In the genomic region with DNA sequence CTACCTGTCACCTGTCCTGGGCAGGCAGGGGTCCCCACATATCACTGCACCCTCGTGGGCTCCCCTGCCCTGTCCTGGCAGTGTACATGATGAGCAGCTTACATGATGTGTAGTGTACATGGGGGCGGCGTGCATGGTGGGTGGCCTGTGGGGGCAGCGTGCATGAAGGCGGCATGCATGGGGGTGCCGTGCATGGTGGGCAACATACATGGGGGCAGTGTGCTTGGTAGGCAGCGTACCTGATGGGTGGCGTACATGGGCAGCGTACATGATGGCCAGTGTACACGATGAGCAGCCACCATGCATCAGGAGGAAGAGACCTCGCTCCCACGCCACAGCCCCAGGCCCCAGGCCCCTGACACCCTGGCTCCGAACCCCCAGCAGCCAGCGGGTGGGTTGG, we compare ENCODE assay signal across 14 cellular contexts.
DNase-seq lines count a peak whose midpoint lies in the region; ATAC-seq and TF ChIP-seq lines count a peak whose summit lies in the region.
"Had no signal": no experiment of that assay in that cellular context is flagged by ENCODE, and none has a peak within 500 bp of the region (broad histone marks: within the 10 kb centered on the region; RNA-seq: fewer than 3 reads in every experiment).

No MANE protein-coding gene starts in this region.

- DNase-seq in T-helper 17 cell (no peak), mesothelial cell of epicardium (ENCODE audit: low spot score in 2 of 2, unreplicated experiment in 2 of 2) (no peak), LoVo (ENCODE audit: low spot score) (no peak), NCI-H1436 (lab: John Stamatoyannopoulos, UW) (no peak), NOMO-1 (lab: John Stamatoyannopoulos, UW; ENCODE audit: unreplicated experiment in 2 of 2) (no peak)
- DNase-seq: COR-L47, NCI-H146, NCI-H2227 treated with DMSO at 0.1 percent for 48 hours, NCI-H69, PC-3 had no signal

- no peak for ATAC-seq in T-helper 17 cell
- ATAC-seq in stimulated activated memory B cell treated with anti-CD40 and anti-IgM and Interleukin-4, amounts not matched to agents 10 μg/mL and 1 μg/mL and 100 μg/mL, for 72 hours: peak; percentile 19
- ATAC-seq: PC-3 had no signal

- no peaks in the 10 kb centered on the region for H3K4me1 ChIP-seq in HEK293 (ENCODE audit: control insufficient read depth, insufficient read depth, low read length)

- H3K9me3 ChIP-seq in HEK293 (ENCODE audit: control insufficient read depth, insufficient read depth, low read depth, low read length): no peaks in the 10 kb centered on the region
- no peaks in the 10 kb centered on the region for H3K9me3 ChIP-seq in T-helper 17 cell (ENCODE audit: control insufficient read depth, low read length, poor library complexity, severe bottlenecking)

- H3K27me3 Mint-ChIP-seq in T-helper 17 cell (peaks cover 59% of the 10 kb centered on the region), mesothelial cell of epicardium (ENCODE audit: low read depth) (no peaks in the 10 kb centered on the region)
- peaks cover 64% of the 10 kb centered on the region for H3K27me3 Mint-ChIP-seq in stimulated activated memory B cell treated with anti-CD40 and anti-IgM and Interleukin-4, amounts not matched to agents 10 μg/mL and 1 μg/mL and 100 μg/mL, for 72 hours

- POLR2A ChIA-PET in HEK293 (lab: Yijun Ruan, JAX): no interaction called here

- H3K27ac Mint-ChIP-seq in T-helper 17 cell (peak overlapping the region; percentile 32), mesothelial cell of epicardium (peak overlapping the region; percentile 95)
- no peak overlapping the region for H3K27ac Mint-ChIP-seq in stimulated activated memory B cell treated with anti-CD40 and anti-IgM and Interleukin-4, amounts not matched to agents 10 μg/mL and 1 μg/mL and 100 μg/mL, for 72 hours
- H3K27ac Mint-ChIP-seq: IgD-negative memory B cell had no signal

- H3K4me1 Mint-ChIP-seq in T-helper 17 cell (peaks cover 5% of the 10 kb centered on the region), mesothelial cell of epicardium (peaks cover 33% of the 10 kb centered on the region)
- H3K4me1 Mint-ChIP-seq in stimulated activated memory B cell treated with anti-CD40 and anti-IgM and Interleukin-4, amounts not matched to agents 10 μg/mL and 1 μg/mL and 100 μg/mL, for 72 hours: no peaks in the 10 kb centered on the region

- H3K36me3 ChIP-seq in HEK293 (ENCODE audit: control insufficient read depth in 2 of 2, insufficient read depth in 1 of 2, low read length in 2 of 2): no peaks in the 10 kb centered on the region

- H3K36me3 Mint-ChIP-seq in T-helper 17 cell (ENCODE audit: low read depth): no peaks in the 10 kb centered on the region
- peaks cover 2% of the 10 kb centered on the region for H3K36me3 Mint-ChIP-seq in mesothelial cell of epicardium
- no peaks in the 10 kb centered on the region for H3K36me3 Mint-ChIP-seq in stimulated activated memory B cell treated with anti-CD40 and anti-IgM and Interleukin-4, amounts not matched to agents 10 μg/mL and 1 μg/mL and 100 μg/mL, for 72 hours

- H3K9me3 Mint-ChIP-seq in mesothelial cell of epicardium: peaks cover 3% of the 10 kb centered on the region
- H3K9me3 Mint-ChIP-seq in stimulated activated memory B cell treated with anti-CD40 and anti-IgM and Interleukin-4, amounts not matched to agents 10 μg/mL and 1 μg/mL and 100 μg/mL, for 72 hours: no peaks in the 10 kb centered on the region

- no peak overlapping the region for H3K4me3 ChIP-seq in HEK293 (ENCODE audit: low read depth, low read length)

- H3K4me3 Mint-ChIP-seq in T-helper 17 cell (no peak overlapping the region), mesothelial cell of epicardium (no peak overlapping the region)
- H3K4me3 Mint-ChIP-seq in stimulated activated memory B cell treated with anti-CD40 and anti-IgM and Interleukin-4, amounts not matched to agents 10 μg/mL and 1 μg/mL and 100 μg/mL, for 72 hours: no peak overlapping the region
- H3K4me3 Mint-ChIP-seq: IgD-negative memory B cell had no signal

- no peak overlapping the region for H3K27ac ChIP-seq in HEK293 (ENCODE audit: extremely low read depth, low read depth, low read length)
- H3K27ac ChIP-seq: C4-2B had no signal

- CTCF ChIA-PET in HEK293 (lab: Yijun Ruan, JAX): interaction anchor here (1.9 kb wide), 1 partner anchor 10 kb away, joined by 4 read pairs; no protein-coding TSS in a partner anchor

- TF ChIP-seq CTCF in HEK293 (tag by site-specific recombination; IDR thresholded peaks at IDR 0.05): no peak
- TF ChIP-seq CTCF in mesothelial cell of epicardium (IDR thresholded peaks at IDR 0.05; ENCODE audit: unreplicated experiment): no peak

TF ChIP-seq in HEK293, 187 proteins besides CTCF, POLR2A, EP300 and RAD21:
- TF ChIP-seq ZFHX2 (tag by site-specific recombination; conservative IDR thresholded peaks at IDR 0.05) (peak; percentile 57), EGR2 (tag by site-specific recombination; IDR thresholded peaks at IDR 0.05; ENCODE audit: low read depth) (0 out of 2 replicates have a peak, but pooled peaks have one; percentile 24)
- TF ChIP-seq, protein P1, sequence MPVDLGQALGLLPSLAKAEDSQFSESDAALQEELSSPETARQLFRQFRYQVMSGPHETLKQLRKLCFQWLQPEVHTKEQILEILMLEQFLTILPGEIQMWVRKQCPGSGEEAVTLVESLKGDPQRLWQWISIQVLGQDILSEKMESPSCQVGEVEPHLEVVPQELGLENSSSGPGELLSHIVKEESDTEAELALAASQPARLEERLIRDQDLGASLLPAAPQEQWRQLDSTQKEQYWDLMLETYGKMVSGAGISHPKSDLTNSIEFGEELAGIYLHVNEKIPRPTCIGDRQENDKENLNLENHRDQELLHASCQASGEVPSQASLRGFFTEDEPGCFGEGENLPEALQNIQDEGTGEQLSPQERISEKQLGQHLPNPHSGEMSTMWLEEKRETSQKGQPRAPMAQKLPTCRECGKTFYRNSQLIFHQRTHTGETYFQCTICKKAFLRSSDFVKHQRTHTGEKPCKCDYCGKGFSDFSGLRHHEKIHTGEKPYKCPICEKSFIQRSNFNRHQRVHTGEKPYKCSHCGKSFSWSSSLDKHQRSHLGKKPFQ (tag by site-specific recombination; IDR thresholded peaks at IDR 0.05): no peak
